In the genomic region with DNA sequence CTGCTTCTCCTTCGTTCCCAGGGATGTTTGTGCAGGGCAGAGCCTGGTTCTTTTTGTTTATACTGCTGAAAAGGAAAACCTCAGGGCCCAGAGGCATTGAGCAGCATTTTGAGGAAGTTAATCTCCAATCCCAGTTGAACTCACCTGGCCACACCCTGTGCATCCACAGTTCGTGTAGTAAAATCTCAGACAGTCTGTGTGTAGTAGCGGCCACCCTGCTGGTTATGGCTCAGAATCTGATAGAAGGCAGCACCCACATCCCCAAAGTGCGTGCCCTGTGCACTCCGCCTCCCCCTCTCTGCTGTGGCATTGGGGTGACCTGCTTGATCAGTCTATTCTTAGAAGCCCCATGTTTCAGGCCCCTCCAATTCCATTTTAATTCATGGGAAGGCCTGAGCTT, we compare ENCODE assay signal across 15 cellular contexts. TPM values are rescaled to one million over a fixed set of nuclear protein-coding genes. Genes with fewer than 3 reads are reported as not detected.
DNase-seq lines count a peak whose midpoint lies in the region; ATAC-seq and TF ChIP-seq lines count a peak whose summit lies in the region.
"Had no signal": no experiment of that assay in that cellular context is flagged by ENCODE, and none has a peak within 500 bp of the region (broad histone marks: within the 10 kb centered on the region; RNA-seq: fewer than 3 reads in every experiment).

No MANE protein-coding gene starts in this region.

- H3K27me3 ChIP-seq in left ventricle myocardium inferior (ENCODE audit: low read depth) (no peaks in the 10 kb centered on the region), thymus (ENCODE audit: control insufficient read depth, insufficient read depth) (no peaks in the 10 kb centered on the region)

- H3K27ac ChIP-seq in left ventricle myocardium inferior (replicated peaks) (peak overlapping the region; percentile 99), thymus (ENCODE audit: low read depth) (peak overlapping the region; percentile 80)

- H3K4me1 ChIP-seq in left ventricle myocardium inferior = peaks cover 100% of the 10 kb centered on the region
- peaks cover 21% of the 10 kb centered on the region for H3K4me1 ChIP-seq in thymus (ENCODE audit: control insufficient read depth, insufficient read depth, low read length)

- no peak for TF ChIP-seq POLR2A in erythroblast (IDR thresholded peaks at IDR 0.05; ENCODE audit: low read length)

- DNase-seq in left ventricle myocardium inferior (no peak), Right ventricle myocardium superior (no peak), T-helper 9 cell (peak; percentile 13), immature natural killer cell (no peak), pons (ENCODE audit: low spot score) (no peak), dermis blood vessel endothelial cell (no peak), erythroblast (lab: John Stamatoyannopoulos, UW) (no peak)
- DNase-seq: AML-193, amniotic stem cell, foreskin fibroblast, retina had no signal

- no peak for TF ChIP-seq CTCF in left ventricle myocardium inferior (IDR thresholded peaks at IDR 0.05; ENCODE audit: borderline replicate concordance)

- peaks cover 96 to 99% of the 10 kb centered on the region in 2 donors for H3K4me1 Mint-ChIP-seq in immature natural killer cell

- ATAC-seq in Right ventricle myocardium superior (ENCODE audit: poor library complexity) = no peak
- ATAC-seq: SK-N-SH treated with all-trans-retinoic acid at 6 μM for 48 hours had no signal

- H3K4me3 ChIP-seq in left ventricle myocardium inferior = no peak overlapping the region
- peak overlapping the region; percentile 19 for H3K4me3 ChIP-seq in thymus (ENCODE audit: low read length)

- H3K27ac Mint-ChIP-seq in immature natural killer cell = peak overlapping the region; percentile 89 to 96 (median 94)
- H3K27ac Mint-ChIP-seq: dendritic cell treated with granulocyte-macrophage colony-stimulating factor and Interleukin-4, amounts not matched to agents 40 ng/mL and 50 ng/mL, for 4 days had no signal

- H3K4me3 Mint-ChIP-seq in immature natural killer cell = peak overlapping the region; percentile 80 to 100 (median 97)
- H3K4me3 Mint-ChIP-seq: dendritic cell treated with granulocyte-macrophage colony-stimulating factor and Interleukin-4, amounts not matched to agents 40 ng/mL and 50 ng/mL, for 4 days had no signal

- H3K9me3 ChIP-seq in left ventricle myocardium inferior (replicated peaks) (no peaks in the 10 kb centered on the region), thymus (ENCODE audit: control insufficient read depth) (no peaks in the 10 kb centered on the region)

- H3K36me3 ChIP-seq in left ventricle myocardium inferior = peaks cover 86% of the 10 kb centered on the region
- peaks cover 44% of the 10 kb centered on the region for H3K36me3 ChIP-seq in thymus (ENCODE audit: control insufficient read depth, insufficient read depth)

- WGBS in thymus = 84% methylated on average over 5 of the region's 5 CpGs

- no peaks in the 10 kb centered on the region for H3K27me3 Mint-ChIP-seq in immature natural killer cell (ENCODE audit: low read depth in 3 of 3)
- H3K27me3 Mint-ChIP-seq: stimulated activated naive CD8-positive, alpha-beta T cell treated with anti-CD3 and anti-CD28 coated beads, Interleukin-15, amount 100 ng/mL, for 72 hours had no signal

- H3K36me3 Mint-ChIP-seq in immature natural killer cell = peaks cover 12 to 42% (median 40%) of the 10 kb centered on the region in 3 donors

- intact Hi-C loops in left ventricle myocardium inferior (cut with micrococcal nuclease) = loop anchor here (5.0 kb wide), 1 partner anchor 275 kb away; no protein-coding TSS in a partner anchor
- intact Hi-C loops in Right ventricle myocardium superior (cut with DNase I) = no loop called here

- no peaks in the 10 kb centered on the region for H3K9me3 Mint-ChIP-seq in immature natural killer cell
- H3K9me3 Mint-ChIP-seq: dendritic cell treated with granulocyte-macrophage colony-stimulating factor and Interleukin-4, amounts not matched to agents 40 ng/mL and 50 ng/mL, for 4 days; stimulated activated naive CD8-positive, alpha-beta T cell treated with anti-CD3 and anti-CD28 coated beads, Interleukin-15, amount 100 ng/mL, for 72 hours had no signal

RNA-seq across cellular contexts. Expression of a gene that starts 10.9 kb away (rescaled TPM):
- total RNA-seq in left ventricle myocardium inferior = 31.1 TPM
- 32.1 TPM for total RNA-seq in Right ventricle myocardium superior
- polyA plus RNA-seq in immature natural killer cell = 10 to 100 TPM; 40.7 to 82.6 (median 44.5) TPM
- 69.8 TPM for polyA plus RNA-seq in thymus
- total RNA-seq in dermis blood vessel endothelial cell = 73.6 and 141 TPM in 2 replicates
